Comparison of ENCODE assay signal across 20 cellular contexts in the genomic region with DNA sequence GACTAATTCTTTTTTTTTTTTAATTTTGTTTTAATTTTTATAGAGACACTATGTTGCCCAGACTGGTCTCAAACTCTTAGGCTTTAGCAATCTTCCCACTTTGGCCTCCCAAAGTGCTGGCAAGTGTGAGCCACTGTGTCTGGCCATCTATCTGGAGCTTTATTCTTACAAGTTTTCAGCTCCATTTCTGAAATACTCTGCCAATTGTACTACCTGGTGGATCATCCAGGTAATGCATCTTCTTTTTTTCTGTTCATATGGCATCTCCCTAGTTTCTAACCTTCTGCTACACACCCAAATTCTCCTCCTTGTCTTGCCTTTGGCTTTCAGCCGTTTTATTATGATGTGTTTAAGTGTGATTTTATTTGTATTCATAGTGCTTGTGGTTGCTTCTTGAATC. TPM values are rescaled to one million over a fixed set of nuclear protein-coding genes. Genes with fewer than 3 reads are reported as not detected.
A peak's percentile ranks its signal among the peaks of the same experiment; 100 is the strongest.
DNase-seq lines count a peak whose midpoint lies in the region; ATAC-seq and TF ChIP-seq lines count a peak whose summit lies in the region.
"Had no signal": no experiment of that assay in that cellular context is flagged by ENCODE, and none has a peak within 500 bp of the region (broad histone marks: within the 10 kb centered on the region; RNA-seq: fewer than 3 reads in every experiment).

No MANE protein-coding gene starts in this region.

- H3K36me3 ChIP-seq in HCT116 (ENCODE audit: control insufficient read depth in 1 of 2, insufficient read depth in 2 of 2, low read length in 2 of 2) (no peaks in the 10 kb centered on the region), kidney epithelial cell (ENCODE audit: control insufficient read depth, insufficient read depth, low read length) (no peaks in the 10 kb centered on the region), BE2C (no peaks in the 10 kb centered on the region), vagina (no peaks in the 10 kb centered on the region), spleen (no peaks in the 10 kb centered on the region)
- H3K36me3 ChIP-seq: upper lobe of right lung had no signal

- peak; percentile 46 for TF ChIP-seq RAD21 in HCT116 (IDR thresholded peaks at IDR 0.05; ENCODE audit: low read depth)

- H3K9me3 Mint-ChIP-seq in WTC11 = peaks cover 27% of the 10 kb centered on the region

- H3K4me1 ChIP-seq in HCT116 (ENCODE audit: control insufficient read depth in 1 of 2, insufficient read depth in 2 of 2, low read length in 2 of 2) = no peaks in the 10 kb centered on the region
- no peaks in the 10 kb centered on the region for H3K4me1 ChIP-seq in BE2C
- no peaks in the 10 kb centered on the region for H3K4me1 ChIP-seq in vagina
- no peaks in the 10 kb centered on the region for H3K4me1 ChIP-seq in spleen
- H3K4me1 ChIP-seq: upper lobe of right lung had no signal

- intact Hi-C loops in HCT116 (cut with micrococcal nuclease) = no loop called here
- intact Hi-C loops in vagina (cut with DNase I) = no loop called here
- intact Hi-C loops in spleen (cut with DNase I; ENCODE audit: low total_unique reads) = no loop called here

- no peak overlapping the region for H3K4me2 ChIP-seq in HCT116 (ENCODE audit: low read length)

- H3K79me2 ChIP-seq in HCT116 (ENCODE audit: insufficient read depth, low read length) = no peaks in the 10 kb centered on the region

- no peak overlapping the region for H3K27ac Mint-ChIP-seq in WTC11
- H3K27ac Mint-ChIP-seq: activated CD4-positive, alpha-beta T cell treated with anti-CD3 and anti-CD28 coated beads for 36 hours; activated naive CD8-positive, alpha-beta T cell treated with anti-CD3 and anti-CD28 coated beads for 36 hours; activated T-cell treated with anti-CD3 and anti-CD28 coated beads, Interleukin-2, amount 50 U/mL, for 24 hours; CD4-positive, alpha-beta memory T cell; stimulated activated naive B cell treated with anti-CD40 and anti-IgM and Interleukin-4, amounts not matched to agents 10 μg/mL and 1 μg/mL and 100 μg/mL, for 72 hours had no signal

- H3K9ac ChIP-seq in HCT116 (ENCODE audit: low read length) = no peak overlapping the region

- peaks cover 7% of the 10 kb centered on the region for H3K4me1 Mint-ChIP-seq in WTC11
- H3K4me1 Mint-ChIP-seq: activated CD4-positive, alpha-beta T cell treated with anti-CD3 and anti-CD28 coated beads for 36 hours; activated naive CD8-positive, alpha-beta T cell treated with anti-CD3 and anti-CD28 coated beads for 36 hours; CD4-positive, alpha-beta memory T cell; stimulated activated naive B cell treated with anti-CD40 and anti-IgM and Interleukin-4, amounts not matched to agents 10 μg/mL and 1 μg/mL and 100 μg/mL, for 72 hours had no signal

- H3K4me3 ChIP-seq in HCT116 (replicated peaks in 1 of 2; ENCODE audit: low read depth in 1 of 2, low read length in 2 of 2) (no peak overlapping the region), kidney epithelial cell (ENCODE audit: low read depth, low read length) (no peak overlapping the region), BE2C (ENCODE audit: low read depth, low read length) (no peak overlapping the region), vagina (no peak overlapping the region), spleen (no peak overlapping the region)
- H3K4me3 ChIP-seq: upper lobe of right lung had no signal

- H2AFZ ChIP-seq in HCT116 (ENCODE audit: low read depth, low read length, poor library complexity, severe bottlenecking) = no peak overlapping the region

- H3K9me3 ChIP-seq in HCT116 (ENCODE audit: control insufficient read depth in 1 of 2, insufficient read depth in 1 of 2, low read depth in 1 of 2, low read length in 2 of 2) (no peaks in the 10 kb centered on the region), BE2C (no peaks in the 10 kb centered on the region), vagina (no peaks in the 10 kb centered on the region), spleen (peaks cover 0 to 29% (median 18%) of the 10 kb centered on the region in 8 donors)
- H3K9me3 ChIP-seq: upper lobe of right lung had no signal

- H3K27ac ChIP-seq in C4-2B (no peak overlapping the region), HCT116 (ENCODE audit: low read depth, low read length) (no peak overlapping the region), vagina (no peak overlapping the region), spleen (no peak overlapping the region)
- H3K27ac ChIP-seq: upper lobe of right lung had no signal

- CTCF ChIA-PET in HCT116 (lab: Charles Lee) = interaction anchor here (1.0 to 1.2 kb wide), 7 partner anchors 9 to 376 kb away, joined by 3 to 11 read pairs (median 4); a partner anchor contains a TSS
- CTCF ChIA-PET in WTC11 (lab: Charles Lee) = interaction anchor here (0.6 to 1.4 kb wide), 12 partner anchors 9 to 389 kb away, joined by 3 to 6 read pairs (median 4); a partner anchor contains a TSS

- H3K9me2 ChIP-seq in HCT116 (ENCODE audit: insufficient read depth) = no peaks in the 10 kb centered on the region

- RAD21 ChIA-PET in HCT116 (lab: Charles Lee; ENCODE audit: low non-redundant PET in 1 of 2, low total read pairs in 2 of 2, uncharacterized antibody in 2 of 2, unreplicated experiment in 2 of 2) = interaction anchor here (0.6 to 1.2 kb wide), 4 partner anchors 10 to 376 kb away, joined by 3 to 4 read pairs (median 3); no protein-coding TSS in a partner anchor

- TF ChIP-seq POLR2A in HCT116 (IDR thresholded peaks at IDR 0.05; ENCODE audit: borderline replicate concordance, extremely low read depth, insufficient read depth, insufficient read length) = no peak
- TF ChIP-seq POLR2A in vagina (IDR thresholded peaks at IDR 0.05) = no peak
- no peak for TF ChIP-seq POLR2A in spleen (IDR thresholded peaks at IDR 0.05)

- H3K27me3 Mint-ChIP-seq in WTC11 (ENCODE audit: low read depth) = peaks cover 2% of the 10 kb centered on the region; the same call in 1 of the 2 replicates

- POLR2A ChIA-PET in HCT116 (lab: Charles Lee) (no interaction called here), WTC11 (lab: Charles Lee) (no interaction called here)

- ATAC-seq in HCT116 (peak; percentile 75), WTC11 (peak; percentile 48; the same call in 1 of the 2 replicates)
- ATAC-seq: activated CD4-positive, alpha-beta T cell treated with anti-CD3 and anti-CD28 coated beads for 36 hours; stimulated activated naive B cell treated with anti-CD40 and anti-IgM and Interleukin-4, amounts not matched to agents 10 μg/mL and 1 μg/mL and 100 μg/mL, for 72 hours; upper lobe of right lung had no signal

- H3K4me3 Mint-ChIP-seq in WTC11 = no peak overlapping the region
- H3K4me3 Mint-ChIP-seq: activated CD4-positive, alpha-beta T cell treated with anti-CD3 and anti-CD28 coated beads for 36 hours; activated naive CD8-positive, alpha-beta T cell treated with anti-CD3 and anti-CD28 coated beads for 36 hours; activated T-cell treated with anti-CD3 and anti-CD28 coated beads, Interleukin-2, amount 50 U/mL, for 24 hours; CD4-positive, alpha-beta memory T cell; stimulated activated naive B cell treated with anti-CD40 and anti-IgM and Interleukin-4, amounts not matched to agents 10 μg/mL and 1 μg/mL and 100 μg/mL, for 72 hours had no signal

- H4K20me1 ChIP-seq in HCT116 (ENCODE audit: insufficient read depth) = no peaks in the 10 kb centered on the region

- H3K27me3 ChIP-seq in HCT116 (ENCODE audit: insufficient read depth, low read length) = 0 out of 2 replicates have a peak, but pooled peaks cover 4% of the 10 kb centered on the region
- no peaks in the 10 kb centered on the region for H3K27me3 ChIP-seq in kidney epithelial cell (ENCODE audit: control insufficient read depth, insufficient read depth, low read length)
- H3K27me3 ChIP-seq in BE2C = no peaks in the 10 kb centered on the region
- H3K27me3 ChIP-seq in vagina = no peaks in the 10 kb centered on the region
- peaks cover 0 to 7% (median 0%) of the 10 kb centered on the region in 7 donors for H3K27me3 ChIP-seq in spleen (replicated peaks in 1 of 7)
- H3K27me3 ChIP-seq: upper lobe of right lung had no signal

- DNase-seq in HCT116 (ENCODE audit: low read depth, low spot score) = no peak
- DNase-seq in WTC11 (ENCODE audit: low spot score) = no peak
- DNase-seq in kidney epithelial cell (ENCODE audit: low read depth) = no peak
- no peak for DNase-seq in BE2C
- no peak for DNase-seq in vagina (ENCODE audit: extremely low spot score in 2 of 2)
- DNase-seq in spleen = no peak
- DNase-seq: activated CD4-positive, alpha-beta T cell treated with anti-CD3 and anti-CD28 coated beads for 36 hours; activated naive CD8-positive, alpha-beta T cell treated with anti-CD3 and anti-CD28 coated beads for 36 hours; activated T-cell treated with anti-CD3 and anti-CD28 coated beads, Interleukin-2, amount 50 U/mL, for 24 hours; caudate nucleus; CD4-positive, alpha-beta memory T cell; islet precursor cell; midbrain; NCI-H2107; NCI-H748 treated with DMSO at 0.1 percent for 48 hours; occipital lobe; stimulated activated naive B cell treated with anti-CD40 and anti-IgM and Interleukin-4, amounts not matched to agents 10 μg/mL and 1 μg/mL and 100 μg/mL, for 72 hours; upper lobe of right lung had no signal

- TF ChIP-seq CTCF in C4-2B (conservative IDR thresholded peaks at IDR 0.05) = peak; percentile 30
- TF ChIP-seq CTCF in HCT116 (IDR thresholded peaks at IDR 0.05 in 2 of 3, conservative IDR thresholded peaks at IDR 0.05 in 1 of 3; ENCODE audit: borderline replicate concordance in 1 of 3, insufficient read depth in 1 of 3, low read depth in 2 of 3, low read length in 2 of 3) = peak in 2 of 3 experiments; percentile 32 to 38; a peak in 2 of 6 replicates
- no peak for TF ChIP-seq CTCF in WTC11 (IDR thresholded peaks at IDR 0.05)
- TF ChIP-seq CTCF in kidney epithelial cell (IDR thresholded peaks at IDR 0.05; ENCODE audit: insufficient read depth, low read length, poor library complexity, severe bottlenecking) = peak; percentile 13
- no peak for TF ChIP-seq CTCF in BE2C (IDR thresholded peaks at IDR 0.05; ENCODE audit: low read depth, low read length)
- TF ChIP-seq CTCF in vagina (IDR thresholded peaks at IDR 0.05) = no peak
- TF ChIP-seq CTCF in spleen (IDR thresholded peaks at IDR 0.05 in 8 of 11, conservative IDR thresholded peaks at IDR 0.05 in 3 of 11) = no peak

- no TSS peak for BruUV-seq in HCT116 (replicated peaks; lab: Mats Ljungman, UMichigan)

- H3K36me3 Mint-ChIP-seq in WTC11 = peaks cover 5% of the 10 kb centered on the region

- 0 to 89% (median 0%) methylated on average over 1 of the region's 1 CpG for WGBS in spleen, 5 donors

TF ChIP-seq in HCT116, 20 proteins besides CTCF, POLR2A, EP300 and RAD21:
- TF ChIP-seq CEBPB (IDR thresholded peaks at IDR 0.05; ENCODE audit: low read depth) = no peak

TF ChIP-seq in WTC11, 78 proteins besides CTCF, POLR2A, EP300 and RAD21 (continues in another document):
- TF ChIP-seq CBFB (CRISPR knock-in tag; IDR thresholded peaks at IDR 0.05; ENCODE audit: low read depth) (no peak), IRF2 (CRISPR knock-in tag; IDR thresholded peaks at IDR 0.05; ENCODE audit: borderline replicate concordance, low read depth) (no peak), NR3C1 (CRISPR knock-in tag; conservative IDR thresholded peaks at IDR 0.05; ENCODE audit: low read depth) (no peak)

RNA-seq across cellular contexts. Expression of a gene that starts 40.2 kb away (rescaled TPM):
- total RNA-seq in HCT116 (2021; ENCODE audit: unreplicated experiment) = 1.8 TPM
- polyA plus RNA-seq in HCT116 (2012) = 0.44 and 0.99 TPM in 2 replicates
- 0.39 to 0.62 TPM (median 0.59 TPM) in 3 replicates for total RNA-seq in WTC11 (2021)
- 4.7 and 6.9 TPM in 2 replicates for total RNA-seq in kidney epithelial cell
- polyA plus RNA-seq in BE2C (2012; ENCODE audit: insufficient read depth, insufficient read length, low read depth) = not detected
- 0.74 TPM for total RNA-seq in vagina
- total RNA-seq in spleen = 1 to 10 TPM in 4 of 7 donors, under 1 TPM in 3; 0.28 to 1.9 (median 1.1) TPM
- polyA plus RNA-seq in spleen = under 1 TPM; 0.06 to 0.22 (median 0.16) TPM
- total RNA-seq: activated naive CD8-positive, alpha-beta T cell treated with anti-CD3 and anti-CD28 coated beads for 36 hours; T-helper 2 cell treated with Interferon-gamma antibody and Interleukin-4, amounts not matched to agents 100 ng/mL and 5 ng/mL, for 36 hours had no signal

Comparison
In these comparisons a context has a peak if more than half of its experiments do, and no peak if none do; other contexts are left out.
1. CTCF ChIP-seq: peak in C4-2B (single experiment), HCT116 (2 of 3) and kidney epithelial cell (single experiment); none in WTC11 (single experiment), BE2C (single experiment), vagina (0 of 3) and spleen (0 of 11).